ENCODE assay signal across 12 cellular contexts in the genomic region with DNA sequence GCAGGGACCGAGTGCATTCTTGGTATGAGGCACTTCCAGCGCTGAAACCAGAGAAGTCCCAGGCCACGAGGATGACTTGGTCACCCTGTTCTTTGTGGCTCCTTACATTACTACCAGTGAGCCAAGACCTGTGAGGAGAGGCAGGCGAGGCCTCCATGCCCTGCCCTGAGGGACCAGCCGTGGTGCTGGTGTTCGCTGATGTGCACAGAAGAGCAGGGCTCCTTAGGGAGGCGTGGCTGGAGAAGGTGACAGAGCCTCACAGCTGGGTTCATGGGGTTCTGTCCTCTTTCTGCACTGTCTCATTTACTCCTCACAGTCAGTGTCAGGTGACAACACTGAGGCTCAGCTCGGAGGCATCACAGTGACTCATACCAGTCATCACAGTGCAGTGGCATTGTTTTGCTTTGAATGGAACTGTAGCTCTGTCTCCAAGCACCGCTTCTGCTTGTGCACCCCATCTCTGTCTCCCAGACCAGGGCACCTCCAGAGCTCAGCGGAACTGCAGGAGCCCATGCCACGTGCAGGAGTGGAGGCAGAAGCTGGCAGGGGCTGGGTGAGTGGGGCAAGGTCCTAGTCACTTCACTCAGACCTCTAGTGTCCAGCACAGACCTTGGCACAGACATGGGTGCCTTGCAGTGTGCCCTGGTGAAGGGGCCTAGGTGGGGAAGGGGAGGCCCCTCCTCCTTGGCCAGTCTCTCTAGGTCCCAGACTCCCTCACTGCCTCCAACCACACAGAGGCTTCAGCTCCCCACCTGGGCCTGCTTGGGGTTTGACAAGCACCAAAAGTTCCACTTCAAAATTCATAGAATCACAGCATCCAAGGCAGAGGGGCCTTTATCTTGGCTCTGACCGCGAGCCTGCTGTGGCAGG.
DNase-seq lines count a peak whose midpoint lies in the region; ATAC-seq and TF ChIP-seq lines count a peak whose summit lies in the region.
"Had no signal": no experiment of that assay in that cellular context is flagged by ENCODE, and none has a peak within 500 bp of the region (broad histone marks: within the 10 kb centered on the region; RNA-seq: fewer than 3 reads in every experiment).

No MANE protein-coding gene starts in this region.

- H3K36me3 Mint-ChIP-seq in HFFc6 (ENCODE audit: low read depth) (no peaks in the 10 kb centered on the region), endodermal cell (ENCODE audit: low read depth) (no peaks in the 10 kb centered on the region), progenitor cell of endocrine pancreas (ENCODE audit: insufficient read depth) (no peaks in the 10 kb centered on the region), immature natural killer cell (no peaks in the 10 kb centered on the region)

- no peaks in the 10 kb centered on the region for H3K36me3 ChIP-seq in endodermal cell (ENCODE audit: control insufficient read depth, insufficient read depth, low read length)
- H3K36me3 ChIP-seq: cardiac muscle cell had no signal

- H3K9ac ChIP-seq in endodermal cell (ENCODE audit: extremely low read depth, low read length, poor library complexity, severe bottlenecking): no peak overlapping the region

- peaks cover 15% of the 10 kb centered on the region for H3K4me1 Mint-ChIP-seq in HFFc6 (ENCODE audit: low read depth)
- peaks cover 17% of the 10 kb centered on the region for H3K4me1 Mint-ChIP-seq in endodermal cell
- no peaks in the 10 kb centered on the region for H3K4me1 Mint-ChIP-seq in progenitor cell of endocrine pancreas (ENCODE audit: low read depth)
- no peaks in the 10 kb centered on the region for H3K4me1 Mint-ChIP-seq in immature natural killer cell

- peaks cover 18% of the 10 kb centered on the region for H3K4me1 ChIP-seq in endodermal cell (ENCODE audit: control insufficient read depth, insufficient read depth, low read length)

- DNase-seq in D341Med (ENCODE audit: low spot score) (peak; percentile 3), HFFc6 (peak; percentile 38), endodermal cell (peak; percentile 47), progenitor cell of endocrine pancreas (ENCODE audit: low spot score, unreplicated experiment) (peak; percentile 6), DMS153 (lab: John Stamatoyannopoulos, UW) (no peak), immature natural killer cell (no peak)
- DNase-seq: NCI-H2171, small intestine had no signal

- H3K4me3 Mint-ChIP-seq in HFFc6 (no peak overlapping the region), endodermal cell (no peak overlapping the region), progenitor cell of endocrine pancreas (ENCODE audit: low read depth) (no peak overlapping the region), immature natural killer cell (no peak overlapping the region)
- H3K4me3 Mint-ChIP-seq: CD4-positive, alpha-beta T cell had no signal

- no peaks in the 10 kb centered on the region for H3K27me3 ChIP-seq in endodermal cell (ENCODE audit: control insufficient read depth, insufficient read depth, low read length, poor library complexity, severe bottlenecking)
- H3K27me3 ChIP-seq: cardiac muscle cell had no signal

- H3K27me3 Mint-ChIP-seq in HFFc6 (ENCODE audit: insufficient read depth): peaks cover 9% of the 10 kb centered on the region
- H3K27me3 Mint-ChIP-seq in endodermal cell (ENCODE audit: insufficient read depth): no peaks in the 10 kb centered on the region
- H3K27me3 Mint-ChIP-seq in progenitor cell of endocrine pancreas: peaks cover 20% of the 10 kb centered on the region
- H3K27me3 Mint-ChIP-seq in immature natural killer cell (ENCODE audit: low read depth in 3 of 3): peaks cover 2 to 9% (median 9%) of the 10 kb centered on the region in 3 donors

- H3K4me3 ChIP-seq in endodermal cell (ENCODE audit: low read length): no peak overlapping the region
- H3K4me3 ChIP-seq: cardiac muscle cell had no signal

- ATAC-seq in GM18858 (IDR thresholded peaks at IDR 0.05; ENCODE audit: unreplicated experiment) (no peak), GM21717 (IDR thresholded peaks at IDR 0.05; ENCODE audit: unreplicated experiment) (no peak)

- 77 to 78% methylated on average over 10 to 13 of the region's 13 CpGs for WGBS in endodermal cell (ENCODE audit: insufficient coverage in 1 of 2, insufficient read length in 1 of 2), 2 experiments

- TF ChIP-seq CTCF in HFFc6 (IDR thresholded peaks at IDR 0.05): no peak
- no peak for TF ChIP-seq CTCF in endodermal cell (conservative IDR thresholded peaks at IDR 0.05)
- TF ChIP-seq CTCF in progenitor cell of endocrine pancreas (IDR thresholded peaks at IDR 0.05; ENCODE audit: unreplicated experiment): no peak

- H3K27ac ChIP-seq in endodermal cell (ENCODE audit: low read depth, low read length): no peak overlapping the region
- H3K27ac ChIP-seq: cardiac muscle cell had no signal

- no peaks in the 10 kb centered on the region for H3K9me3 Mint-ChIP-seq in HFFc6
- no peaks in the 10 kb centered on the region for H3K9me3 Mint-ChIP-seq in endodermal cell
- H3K9me3 Mint-ChIP-seq in progenitor cell of endocrine pancreas (ENCODE audit: low read depth): no peaks in the 10 kb centered on the region
- H3K9me3 Mint-ChIP-seq in immature natural killer cell: no peaks in the 10 kb centered on the region
- H3K9me3 Mint-ChIP-seq: CD4-positive, alpha-beta T cell had no signal

- no peak overlapping the region for H3K27ac Mint-ChIP-seq in HFFc6
- H3K27ac Mint-ChIP-seq in endodermal cell: peak overlapping the region; percentile 68
- H3K27ac Mint-ChIP-seq in progenitor cell of endocrine pancreas: no peak overlapping the region
- H3K27ac Mint-ChIP-seq in immature natural killer cell: no peak overlapping the region
- H3K27ac Mint-ChIP-seq: CD4-positive, alpha-beta T cell had no signal

- no peaks in the 10 kb centered on the region for H3K9me3 ChIP-seq in endodermal cell (ENCODE audit: control insufficient read depth, low read length)

Comparison
In these comparisons a context has a peak if more than half of its experiments do, and no peak if none do; other contexts are left out.
1. DNase-seq: peak in D341Med (single experiment), HFFc6 (single experiment), endodermal cell (single experiment) and progenitor cell of endocrine pancreas (single experiment); none in DMS153 (single experiment) and immature natural killer cell (0 of 3).